ENCODE assay signal across 20 cellular contexts in the genomic region with DNA sequence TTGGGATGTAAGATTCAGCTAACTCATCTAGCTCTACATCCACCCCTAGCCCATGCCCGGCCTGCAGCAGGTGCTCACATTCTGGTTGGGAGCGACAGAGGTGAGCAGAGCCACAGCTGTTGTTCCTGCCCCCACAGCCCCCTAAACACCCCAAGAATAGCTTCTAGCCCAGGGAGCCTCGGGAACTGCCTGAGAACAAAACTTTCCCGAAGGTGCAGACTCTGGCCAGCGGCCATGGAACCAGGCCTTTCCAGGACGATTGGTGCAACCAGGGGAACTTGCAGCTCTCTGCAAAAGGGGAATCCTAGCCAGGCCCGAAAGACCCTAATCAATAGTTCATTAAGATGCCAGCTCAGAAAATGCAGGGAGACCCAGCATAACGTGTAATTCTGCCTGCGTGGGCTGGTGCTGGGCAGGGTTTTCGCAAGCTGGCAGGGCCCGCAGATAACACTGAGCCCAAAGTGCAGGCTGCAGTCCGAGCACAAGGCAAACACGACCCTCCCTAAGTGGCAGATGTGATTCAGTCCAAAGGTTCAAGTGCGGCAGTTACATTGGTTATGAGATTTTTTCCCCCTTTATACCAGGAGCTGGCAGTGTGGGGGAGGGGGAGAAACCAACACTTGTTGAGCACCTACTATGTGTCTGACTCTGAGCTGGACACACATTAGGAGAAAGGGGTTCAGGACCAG.
A peak's percentile ranks its signal among the peaks of the same experiment; 100 is the strongest.
DNase-seq lines count a peak whose midpoint lies in the region; ATAC-seq, FAIRE-seq and TF ChIP-seq lines count a peak whose summit lies in the region.
"Had no signal": no experiment of that assay in that cellular context is flagged by ENCODE, and none has a peak within 500 bp of the region (broad histone marks: within the 10 kb centered on the region; RNA-seq: fewer than 3 reads in every experiment).

No MANE protein-coding gene starts in this region.

- 32 to 60% (median 49%) methylated on average over 14 of the region's 14 CpGs for WGBS in stomach, 5 donors

- TF ChIP-seq POLR2A in stomach (IDR thresholded peaks at IDR 0.05), result no peak
- TF ChIP-seq POLR2A in GM12891 (IDR thresholded peaks at IDR 0.05; ENCODE audit: low read depth, low read length), result no peak

- DNase-seq in mucosa of descending colon (peak; percentile 62 to 74 (median 66)), stomach (peak; percentile 42), DMS79 (lab: John Stamatoyannopoulos, UW) (no peak), NCI-H510A (lab: John Stamatoyannopoulos, UW) (no peak), GM12891 (ENCODE audit: insufficient read length, low spot score) (no peak), Karpas-422 (no peak)
- DNase-seq: AML-193; CD4-positive, CD25-positive, alpha-beta regulatory T cell; DND-41; GDM1; GM23248; KG1; MG63; NCI-H1105; NCI-H187 treated with DMSO at 0.1 percent for 48 hours; NCI-H2171; NCI-H510A treated with DMSO at 0.1 percent for 48 hours; SJCRH30 had no signal

- no peaks in the 10 kb centered on the region for H4K20me1 ChIP-seq in Karpas-422 (ENCODE audit: insufficient read depth, low read depth, low read length)

- H3K4me1 ChIP-seq in HEK293 (ENCODE audit: control insufficient read depth, insufficient read depth, low read length) (no peaks in the 10 kb centered on the region; the same call in 1 of the 2 replicates), duodenal mucosa (ENCODE audit: control insufficient read depth in 1 of 2, insufficient read depth in 2 of 2, low read length in 2 of 2) (peaks cover 18 to 29% of the 10 kb centered on the region in 2 donors), mucosa of descending colon (ENCODE audit: low read depth) (peaks cover 10% of the 10 kb centered on the region), stomach (peaks cover 12 to 41% (median 28%) of the 10 kb centered on the region in 4 donors), Karpas-422 (ENCODE audit: low read length) (no peaks in the 10 kb centered on the region)
- H3K4me1 ChIP-seq: SJCRH30 had no signal

- no peaks in the 10 kb centered on the region for H3K79me2 ChIP-seq in Karpas-422 (ENCODE audit: low read length)

- H3K4me2 ChIP-seq in Karpas-422 (ENCODE audit: low read depth, low read length, poor library complexity, severe bottlenecking), result no peak overlapping the region

- H2AFZ ChIP-seq in Karpas-422 (ENCODE audit: low read length), result no peak overlapping the region
- H2AFZ ChIP-seq: GM23248 had no signal

- H3K27me3 ChIP-seq in duodenal mucosa (ENCODE audit: control insufficient read depth in 1 of 2, insufficient read depth in 2 of 2, low read length in 2 of 2) (no peaks in the 10 kb centered on the region), stomach (no peaks in the 10 kb centered on the region), Karpas-422 (ENCODE audit: low read length) (no peaks in the 10 kb centered on the region)
- H3K27me3 ChIP-seq: MG63, SJCRH30 had no signal

- no peak for FAIRE-seq in GM12891 (lab: Jason Lieb, UNC)

- intact Hi-C loops in mucosa of descending colon (cut with DNase I, micrococcal nuclease), result no loop called here
- intact Hi-C loops in stomach (cut with DNase I; ENCODE audit: low total_unique reads), result no loop called here

- no peak overlapping the region for H3K4me3 ChIP-seq in HEK293 (ENCODE audit: low read depth, low read length)
- peak overlapping the region; percentile 42 to 50 for H3K4me3 ChIP-seq in duodenal mucosa (ENCODE audit: low read depth in 1 of 2, low read length in 2 of 2)
- no peak overlapping the region for H3K4me3 ChIP-seq in mucosa of descending colon
- H3K4me3 ChIP-seq in stomach, result no peak overlapping the region
- no peak overlapping the region for H3K4me3 ChIP-seq in Karpas-422 (ENCODE audit: low read length)
- H3K4me3 ChIP-seq: GM23248, MG63, SJCRH30 had no signal

- TF ChIP-seq CTCF in HEK293 (tag by site-specific recombination; IDR thresholded peaks at IDR 0.05) (no peak), mucosa of descending colon (IDR thresholded peaks at IDR 0.05) (no peak), stomach (IDR thresholded peaks at IDR 0.05) (no peak)

- POLR2A ChIA-PET in HEK293 (lab: Yijun Ruan, JAX), result no interaction called here

- H3K36me3 ChIP-seq in HEK293 (ENCODE audit: control insufficient read depth in 2 of 2, insufficient read depth in 1 of 2, low read length in 2 of 2) (no peaks in the 10 kb centered on the region), duodenal mucosa (ENCODE audit: control insufficient read depth in 1 of 2, insufficient read depth in 2 of 2, low read length in 2 of 2) (no peaks in the 10 kb centered on the region), mucosa of descending colon (ENCODE audit: low read depth) (no peaks in the 10 kb centered on the region), stomach (no peaks in the 10 kb centered on the region), Karpas-422 (ENCODE audit: insufficient read depth, low read length) (no peaks in the 10 kb centered on the region)
- H3K36me3 ChIP-seq: MG63, SJCRH30 had no signal

- no peak for TF ChIP-seq EP300 in stomach (IDR thresholded peaks at IDR 0.05)

- CTCF ChIA-PET in HEK293 (lab: Yijun Ruan, JAX), result interaction anchor here (1.0 kb wide), 1 partner anchor 11 kb away, joined by 3 read pairs; no protein-coding TSS in a partner anchor

- H3K9ac ChIP-seq in duodenal mucosa (ENCODE audit: low read depth in 1 of 2, low read length in 2 of 2) (no peak overlapping the region), Karpas-422 (ENCODE audit: low read length) (no peak overlapping the region)
- H3K9ac ChIP-seq: GM23248 had no signal

- peak; percentile 91 for ATAC-seq in mucosa of descending colon

- H3K9me3 ChIP-seq in HEK293 (ENCODE audit: control insufficient read depth, insufficient read depth, low read depth, low read length) (no peaks in the 10 kb centered on the region), duodenal mucosa (ENCODE audit: control insufficient read depth in 1 of 2, low read length in 2 of 2) (no peaks in the 10 kb centered on the region), mucosa of descending colon (no peaks in the 10 kb centered on the region), stomach (no peaks in the 10 kb centered on the region), Karpas-422 (ENCODE audit: low read length) (no peaks in the 10 kb centered on the region)
- H3K9me3 ChIP-seq: SJCRH30 had no signal

- H3K27ac ChIP-seq in HEK293 (ENCODE audit: extremely low read depth, low read depth, low read length), result no peak overlapping the region
- no peak overlapping the region for H3K27ac ChIP-seq in duodenal mucosa (ENCODE audit: low read depth, low read length)
- H3K27ac ChIP-seq in stomach, result peak overlapping the region in 2 of 5 donors; percentile 30 to 48
- no peak overlapping the region for H3K27ac ChIP-seq in Karpas-422 (ENCODE audit: low read length)
- H3K27ac ChIP-seq: GM23248, SJCRH30 had no signal

- H3K9me2 ChIP-seq in Karpas-422 (replicated peaks; ENCODE audit: insufficient read depth, low read length), result no peaks in the 10 kb centered on the region

TF ChIP-seq in HEK293, 187 proteins besides CTCF, POLR2A, EP300 and RAD21 (continues in another document):
- TF ChIP-seq, protein P1, sequence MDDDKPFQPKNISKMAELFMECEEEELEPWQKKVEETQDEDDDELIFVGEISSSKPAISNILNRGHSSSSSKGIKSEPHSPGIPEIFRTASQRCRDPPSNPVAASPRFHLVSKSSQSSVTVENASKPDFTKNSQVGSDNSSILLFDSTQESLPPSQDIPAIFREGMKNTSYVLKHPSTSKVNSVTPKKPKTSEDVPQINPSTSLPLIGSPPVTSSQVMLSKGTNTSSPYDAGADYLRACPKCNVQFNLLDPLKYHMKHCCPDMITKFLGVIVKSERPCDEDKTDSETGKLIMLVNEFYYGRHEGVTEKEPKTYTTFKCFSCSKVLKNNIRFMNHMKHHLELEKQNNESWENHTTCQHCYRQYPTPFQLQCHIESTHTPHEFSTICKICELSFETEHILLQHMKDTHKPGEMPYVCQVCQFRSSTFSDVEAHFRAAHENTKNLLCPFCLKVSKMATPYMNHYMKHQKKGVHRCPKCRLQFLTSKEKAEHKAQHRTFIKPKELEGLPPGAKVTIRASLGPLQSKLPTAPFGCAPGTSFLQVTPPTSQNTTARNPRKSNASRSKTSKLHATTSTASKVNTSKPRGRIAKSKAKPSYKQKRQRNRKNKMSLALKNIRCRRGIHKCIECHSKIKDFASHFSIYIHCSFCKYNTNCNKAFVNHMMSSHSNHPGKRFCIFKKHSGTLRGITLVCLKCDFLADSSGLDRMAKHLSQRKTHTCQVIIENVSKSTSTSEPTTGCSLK (tag by site-specific recombination; IDR thresholded peaks at IDR 0.05), result no peak
- TF ChIP-seq ZNF211 (tag by site-specific recombination; IDR thresholded peaks at IDR 0.05; ENCODE audit: low read depth) (no peak), ZNF426 (tag by site-specific recombination; IDR thresholded peaks at IDR 0.05) (no peak), SCRT1 (tag by site-specific recombination; IDR thresholded peaks at IDR 0.05; ENCODE audit: borderline replicate concordance) (0 out of 2 replicates have a peak, but pooled peaks have one; percentile 17)

TF ChIP-seq in GM12891, 5 proteins besides CTCF, POLR2A, EP300 and RAD21:
- no peak for TF ChIP-seq POU2F2 (IDR thresholded peaks at IDR 0.05; ENCODE audit: low read depth, low read length)

Comparison
In these comparisons a context has a peak if more than half of its experiments do, and no peak if none do; other contexts are left out.
1. H3K4me3 ChIP-seq: peak in duodenal mucosa (2 of 2); none in HEK293 (single experiment), mucosa of descending colon (single experiment), stomach (0 of 4) and Karpas-422 (single experiment).
2. DNase-seq: peak in mucosa of descending colon (3 of 3) and stomach (single experiment); none in DMS79 (single experiment), NCI-H510A (single experiment), GM12891 (single experiment) and Karpas-422 (single experiment).